8 cellular contexts compared by ENCODE assay signal in the genomic region with DNA sequence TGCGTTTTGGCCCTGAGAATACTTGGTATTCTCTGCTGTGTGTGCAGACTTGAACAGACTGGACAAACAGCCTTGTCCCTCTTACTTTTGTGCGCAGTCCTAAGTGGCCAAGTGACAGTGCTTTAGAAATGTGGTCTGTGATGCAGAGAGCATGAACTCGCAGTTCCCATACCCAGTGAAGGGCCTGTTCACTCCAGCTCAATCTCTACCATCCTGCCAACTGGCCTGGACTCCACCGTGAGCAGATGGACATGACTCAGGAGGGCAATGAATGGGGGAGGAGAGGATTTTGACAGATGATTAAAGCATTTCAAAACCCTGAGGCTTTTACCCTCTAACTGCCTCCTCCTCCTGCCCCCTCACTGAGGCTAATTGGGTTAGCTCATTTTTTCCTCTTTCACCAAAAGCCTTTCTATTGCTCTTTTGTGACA.
DNase-seq lines count a peak whose midpoint lies in the region; ATAC-seq, FAIRE-seq and TF ChIP-seq lines count a peak whose summit lies in the region.

No MANE protein-coding gene starts in this region.

- TF ChIP-seq RAD21 in A549 (conservative IDR thresholded peaks at IDR 0.05 in 1 of 2, IDR thresholded peaks at IDR 0.05 in 1 of 2) (peak in 1 of 2 experiments; percentile 27; a peak in 1 of 5 replicates), IMR-90 (IDR thresholded peaks at IDR 0.05; ENCODE audit: low read length) (no peak)

- TF ChIP-seq POLR2A in A549 (IDR thresholded peaks at IDR 0.05; ENCODE audit: low read length), result no peak
- no peak for TF ChIP-seq POLR2A in IMR-90 (IDR thresholded peaks at IDR 0.05; ENCODE audit: low read depth, low read length)

- H4K8ac ChIP-seq in IMR-90 (ENCODE audit: low read depth in 2 of 2, low read length in 2 of 2), result no peak overlapping the region

- ATAC-seq in A549 (peak; percentile 46 to 69; a peak in 4 of 6 replicates), IMR-90 (ENCODE audit: low read depth) (peak; percentile 59), left lobe of liver (peak; percentile 20), GM18517 (IDR thresholded peaks at IDR 0.05; ENCODE audit: unreplicated experiment) (no peak), GM19328 (IDR thresholded peaks at IDR 0.05; ENCODE audit: unreplicated experiment) (no peak)

- peak; percentile 84 for FAIRE-seq in A549 (lab: Jason Lieb, UNC)

- H3K4me2 ChIP-seq in A549, result peak overlapping the region; percentile 93
- no peak overlapping the region for H3K4me2 ChIP-seq in IMR-90 (ENCODE audit: low read depth, low read length)

- peak in 1 of 2 experiments; percentile 23; a peak in 1 of 5 replicates for TF ChIP-seq EP300 in A549 (IDR thresholded peaks at IDR 0.05)

- no peak overlapping the region for H2BK20ac ChIP-seq in IMR-90 (ENCODE audit: low read depth, low read length)

- H3K27me3 ChIP-seq in IMR-90 (ENCODE audit: control insufficient read depth, insufficient read depth, low read length), result peaks cover 12% of the 10 kb centered on the region

- H3K27ac ChIP-seq in A549, result peak overlapping the region; percentile 93 to 98
- no peak overlapping the region for H3K27ac ChIP-seq in IMR-90 (ENCODE audit: insufficient read depth, low read length)

- peak overlapping the region; percentile 28 for H2AK9ac ChIP-seq in IMR-90 (replicated peaks; ENCODE audit: low read depth, low read length, poor library complexity)

- no peak overlapping the region for H2AFZ ChIP-seq in IMR-90 (replicated peaks; ENCODE audit: low read length, poor library complexity)

- no peak overlapping the region for H2AK5ac ChIP-seq in IMR-90 (ENCODE audit: low read depth, low read length)

- 29% methylated on average over 4 of the region's 4 CpGs for WGBS in A549 (ENCODE audit: missing lambda C conversion rate)
- WGBS in IMR-90 (ENCODE audit: extremely low coverage in 2 of 2, insufficient read length in 1 of 2), 2 experiments, result no CpG with 5 or more reads among the region's 4 CpGs

- H3K23ac ChIP-seq in IMR-90 (ENCODE audit: low read depth, low read length), result no peak overlapping the region

- no peak overlapping the region for H4K91ac ChIP-seq in IMR-90 (ENCODE audit: insufficient read depth, low read depth, low read length)

- BruUV-seq in IMR-90 (replicated peaks; lab: Mats Ljungman, UMichigan), result no TSS peak

- 0 out of 2 replicates have a peak overlapping the region, but pooled peaks have one; percentile 48 for H3K14ac ChIP-seq in IMR-90 (replicated peaks; ENCODE audit: low read depth, low read length)

- no peak overlapping the region for H2BK15ac ChIP-seq in IMR-90 (ENCODE audit: low read depth, low read length)

- POLR2A ChIA-PET in A549 (lab: Yijun Ruan, JAX) (interaction anchor here (0.5 to 3.9 kb wide), 4 partner anchors 45 to 88 kb away, joined by 3 to 27 read pairs (median 3); partner anchors contain the start of gene TRIM9), IMR-90 (lab: Charles Lee; ENCODE audit: unreplicated experiment) (no interaction called here)

- H3K4ac ChIP-seq in IMR-90 (ENCODE audit: low read depth, low read length), result no peak overlapping the region

- no peaks in the 10 kb centered on the region for H3K36me3 ChIP-seq in IMR-90 (ENCODE audit: control insufficient read depth, insufficient read depth, low read length)

- H3K18ac ChIP-seq in IMR-90 (ENCODE audit: low read depth, low read length), result no peak overlapping the region

- no peaks in the 10 kb centered on the region for H3K9me3 ChIP-seq in A549
- no peaks in the 10 kb centered on the region for H3K9me3 ChIP-seq in IMR-90 (ENCODE audit: control insufficient read depth, insufficient read depth, low read length)

- DNase-seq in A549 (ENCODE audit: low read depth in 1 of 2, low spot score in 1 of 2) (peak; percentile 21 to 57), IMR-90 (peak; percentile 58), astrocyte of the spinal cord (ENCODE audit: low read depth, low spot score) (peak; percentile 68), left lobe of liver (ENCODE audit: low spot score) (no peak), COLO668 (lab: John Stamatoyannopoulos, UW; ENCODE audit: unreplicated experiment) (no peak)
- no peak for DNase-seq in activated CD4-positive, alpha-beta T cell treated with anti-CD3 and anti-CD28 coated beads, Interleukin-2, amount 50 U/mL, for 48 hours

- H3K4me1 ChIP-seq in A549, result peaks cover 50% of the 10 kb centered on the region
- H3K4me1 ChIP-seq in IMR-90 (ENCODE audit: control insufficient read depth, insufficient read depth, low read length), result peaks cover 7% of the 10 kb centered on the region

- in situ Hi-C loops in IMR-90 (cut with MboI; ENCODE audit: low sequenced_read_pairs) (no loop called here), astrocyte of the spinal cord (cut with HindIII; ENCODE audit: low sequenced_read_pairs) (no loop called here)

- no peak overlapping the region for H4K5ac ChIP-seq in IMR-90 (ENCODE audit: low read depth, low read length)

- no peaks in the 10 kb centered on the region for H4K20me1 ChIP-seq in IMR-90 (ENCODE audit: insufficient read depth, low read length)

- no peak for TF ChIP-seq CTCF in A549 (IDR thresholded peaks at IDR 0.05)
- TF ChIP-seq CTCF in IMR-90 (conservative IDR thresholded peaks at IDR 0.05; ENCODE audit: low read depth, low read length), result no peak
- TF ChIP-seq CTCF in astrocyte of the spinal cord (IDR thresholded peaks at IDR 0.05; ENCODE audit: low read depth, low read length), result no peak

- dilution Hi-C loops in IMR-90 (cut with HindIII; ENCODE audit: low sequenced_read_pairs, unreplicated experiment), result no loop called here

- CTCF ChIA-PET in A549 (lab: Yijun Ruan, JAX), result interaction anchor here (1.0 kb wide), 1 partner anchor 51 kb away, joined by 5 read pairs; no protein-coding TSS in a partner anchor
- CTCF ChIA-PET in IMR-90 (lab: Yijun Ruan, JAX), result no interaction called here

- intact Hi-C loops in IMR-90 (cut with micrococcal nuclease), result no loop called here

- no peak overlapping the region for H2BK120ac ChIP-seq in IMR-90 (ENCODE audit: low read depth, low read length)

- H3K9ac ChIP-seq in IMR-90 (ENCODE audit: low read depth, low read length), result no peak overlapping the region

- 0 out of 3 replicates have a peak overlapping the region, but pooled peaks have one; percentile 10 for H3K4me3 ChIP-seq in A549
- no peak overlapping the region for H3K4me3 ChIP-seq in IMR-90 (ENCODE audit: insufficient read depth, low read depth, low read length)
- no peak overlapping the region for H3K4me3 ChIP-seq in astrocyte of the spinal cord (ENCODE audit: low read depth, low read length)

- no peaks in the 10 kb centered on the region for H3K79me1 ChIP-seq in IMR-90 (ENCODE audit: low read depth in 1 of 2, low read length in 2 of 2)

- H3K56ac ChIP-seq in IMR-90 (ENCODE audit: extremely low read depth, insufficient read depth, low read length), result no peak overlapping the region

- H3K9me1 ChIP-seq in IMR-90 (ENCODE audit: insufficient read depth, low read length), result no peaks in the 10 kb centered on the region

- H2BK5ac ChIP-seq in IMR-90 (ENCODE audit: low read depth, low read length, poor library complexity, severe bottlenecking), result peak overlapping the region; percentile 10

TF ChIP-seq in A549, 52 proteins besides CTCF, POLR2A, EP300 and RAD21 (continues in another document):
- peak; percentile 45; the same call in 1 of the 2 replicates for TF ChIP-seq JUNB (IDR thresholded peaks at IDR 0.05)
- TF ChIP-seq FOSL2 (IDR thresholded peaks at IDR 0.05), result no peak
- peak; percentile 66 for TF ChIP-seq FOSL2 (CRISPR knock-in tag; IDR thresholded peaks at IDR 0.05)
- TF ChIP-seq, protein P1, sequence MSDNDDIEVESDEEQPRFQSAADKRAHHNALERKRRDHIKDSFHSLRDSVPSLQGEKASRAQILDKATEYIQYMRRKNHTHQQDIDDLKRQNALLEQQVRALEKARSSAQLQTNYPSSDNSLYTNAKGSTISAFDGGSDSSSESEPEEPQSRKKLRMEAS (IDR thresholded peaks at IDR 0.05), result peak; percentile 70
- no peak for TF ChIP-seq ZSCAN20 (CRISPR knock-in tag; IDR thresholded peaks at IDR 0.05)
- TF ChIP-seq PHF8 (IDR thresholded peaks at IDR 0.05; ENCODE audit: borderline replicate concordance, low read depth), result no peak
- TF ChIP-seq CEBPB (IDR thresholded peaks at IDR 0.05), result peak in 1 of 2 experiments; percentile 54; a peak in 1 of 4 replicates
- TF ChIP-seq USF2 (IDR thresholded peaks at IDR 0.05), result no peak
- peak in 1 of 2 experiments; percentile 35; a peak in 1 of 5 replicates for TF ChIP-seq JUN (IDR thresholded peaks at IDR 0.05)

TF ChIP-seq in IMR-90, 13 proteins besides CTCF, POLR2A, EP300 and RAD21:
- no peak for TF ChIP-seq CHD1 (IDR thresholded peaks at IDR 0.05; ENCODE audit: low read depth, low read length)
- TF ChIP-seq SMC3 (IDR thresholded peaks at IDR 0.05; ENCODE audit: low read depth, low read length), result no peak
- no peak for TF ChIP-seq FOS (IDR thresholded peaks at IDR 0.05; ENCODE audit: low read depth, low read length)
- TF ChIP-seq RFX5 (IDR thresholded peaks at IDR 0.05; ENCODE audit: low read depth, low read length), result no peak
- TF ChIP-seq MXI1 (IDR thresholded peaks at IDR 0.05; ENCODE audit: borderline replicate concordance, low read depth, low read length), result no peak
- TF ChIP-seq NFE2L2 (IDR thresholded peaks at IDR 0.05; ENCODE audit: low read depth, low read length), result no peak
- TF ChIP-seq USF2 (IDR thresholded peaks at IDR 0.05; ENCODE audit: low read depth, low read length), result no peak
- TF ChIP-seq ELK1 (IDR thresholded peaks at IDR 0.05; ENCODE audit: borderline replicate concordance, low read depth, low read length), result no peak
- no peak for TF ChIP-seq MAZ (IDR thresholded peaks at IDR 0.05; ENCODE audit: borderline replicate concordance, low read depth, low read length)
- TF ChIP-seq BHLHE40 (IDR thresholded peaks at IDR 0.05; ENCODE audit: low read depth, low read length), result no peak
- TF ChIP-seq CEBPB (IDR thresholded peaks at IDR 0.05; ENCODE audit: low read depth, low read length), result no peak
- no peak for TF ChIP-seq MAFK (IDR thresholded peaks at IDR 0.05; ENCODE audit: low read depth, low read length)
- TF ChIP-seq RCOR1 (IDR thresholded peaks at IDR 0.05; ENCODE audit: insufficient replicate concordance, low read length), result no peak

Comparison
In these comparisons a context has a peak if more than half of its experiments do, and no peak if none do; other contexts are left out.
1. ATAC-seq: peak in A549 (2 of 2), IMR-90 (single experiment) and left lobe of liver (single experiment); none in GM18517 (single experiment) and GM19328 (single experiment).
2. DNase-seq: peak in A549 (2 of 2), IMR-90 (single experiment) and astrocyte of the spinal cord (single experiment); none in left lobe of liver (single experiment), COLO668 (single experiment) and activated CD4-positive, alpha-beta T cell treated with anti-CD3 and anti-CD28 coated beads, Interleukin-2, amount 50 U/mL, for 48 hours (0 of 2).